1 cellular context compared by ENCODE assay signal in genomic region chr12:54265364-54265812, GRCh38.
TF ChIP-seq lines count a peak whose summit lies in the region.

No MANE protein-coding gene starts in this region.

TF ChIP-seq in K562, 482 proteins besides CTCF, POLR2A, EP300 and RAD21 (continues in another document):
- no peak for TF ChIP-seq CBX3 (IDR thresholded peaks at IDR 0.05; ENCODE audit: borderline replicate concordance in 1 of 2, low read length in 2 of 2)
- TF ChIP-seq HMBOX1 (IDR thresholded peaks at IDR 0.05), result peak; percentile 95
- no peak for TF ChIP-seq ZNF830 (CRISPR knock-in tag; IDR thresholded peaks at IDR 0.05)
- TF ChIP-seq PBX2 (CRISPR knock-in tag; IDR thresholded peaks at IDR 0.05; ENCODE audit: low read depth), result no peak
- peak; percentile 75 for TF ChIP-seq PBX2 (tag; conservative IDR thresholded peaks at IDR 0.05; ENCODE audit: low read depth)
- no peak for TF ChIP-seq ZNF197 (CRISPR knock-in tag; IDR thresholded peaks at IDR 0.05; ENCODE audit: low read depth)
- TF ChIP-seq HMGN3 (IDR thresholded peaks at IDR 0.05; ENCODE audit: borderline replicate concordance, extremely low read depth, insufficient read length, low read depth, low read length), result no peak
- no peak for TF ChIP-seq ZNF586 (CRISPR knock-in tag; conservative IDR thresholded peaks at IDR 0.05)
- TF ChIP-seq TCF7 (IDR thresholded peaks at IDR 0.05; ENCODE audit: borderline replicate concordance), result no peak
- TF ChIP-seq HMGXB4 (CRISPR knock-in tag; IDR thresholded peaks at IDR 0.05), result no peak
- no peak for TF ChIP-seq CTBP1 (IDR thresholded peaks at IDR 0.05; ENCODE audit: borderline replicate concordance)
- TF ChIP-seq ZNF217 (CRISPR knock-in tag; IDR thresholded peaks at IDR 0.05), result no peak
- TF ChIP-seq CHAMP1 (IDR thresholded peaks at IDR 0.05), result no peak
- TF ChIP-seq HDAC6 (IDR thresholded peaks at IDR 0.05; ENCODE audit: low read depth, low read length), result no peak
- no peak for TF ChIP-seq NR2C1 (IDR thresholded peaks at IDR 0.05)
- no peak for TF ChIP-seq NR2C1 (tag; IDR thresholded peaks at IDR 0.05)
- TF ChIP-seq ZNF133 (CRISPR knock-in tag; IDR thresholded peaks at IDR 0.05), result no peak
- peak; percentile 87 for TF ChIP-seq ZBTB40 (IDR thresholded peaks at IDR 0.05)
- TF ChIP-seq ZBTB40 (CRISPR knock-in tag; IDR thresholded peaks at IDR 0.05), result no peak
- no peak for TF ChIP-seq CGGBP1 (CRISPR knock-in tag; IDR thresholded peaks at IDR 0.05)
- no peak for TF ChIP-seq RFX5 (IDR thresholded peaks at IDR 0.05; ENCODE audit: low read depth, low read length)
- no peak for TF ChIP-seq FOXA3 (CRISPR knock-in tag; conservative IDR thresholded peaks at IDR 0.05 in 1 of 2, IDR thresholded peaks at IDR 0.05 in 1 of 2)
- TF ChIP-seq ZFX (CRISPR knock-in tag; IDR thresholded peaks at IDR 0.05), result no peak
- TF ChIP-seq ZBTB49 (CRISPR knock-in tag; IDR thresholded peaks at IDR 0.05; ENCODE audit: borderline replicate concordance), result no peak
- 0 out of 2 replicates have a peak, but pooled peaks have one; percentile 5 for TF ChIP-seq ARID1B (IDR thresholded peaks at IDR 0.05)
- no peak for TF ChIP-seq ZNF277 (CRISPR knock-in tag; IDR thresholded peaks at IDR 0.05; ENCODE audit: borderline replicate concordance)
- TF ChIP-seq MEIS2 (IDR thresholded peaks at IDR 0.05; ENCODE audit: partially characterized antibody), result peak; percentile 43
- no peak for TF ChIP-seq MEF2A (IDR thresholded peaks at IDR 0.05; ENCODE audit: control insufficient read depth, low read depth, low read length)
- no peak for TF ChIP-seq GTF3C2 (IDR thresholded peaks at IDR 0.05; ENCODE audit: borderline replicate concordance, extremely low read depth, insufficient read length)
